10 cellular contexts compared by ENCODE assay signal in the genomic region with DNA sequence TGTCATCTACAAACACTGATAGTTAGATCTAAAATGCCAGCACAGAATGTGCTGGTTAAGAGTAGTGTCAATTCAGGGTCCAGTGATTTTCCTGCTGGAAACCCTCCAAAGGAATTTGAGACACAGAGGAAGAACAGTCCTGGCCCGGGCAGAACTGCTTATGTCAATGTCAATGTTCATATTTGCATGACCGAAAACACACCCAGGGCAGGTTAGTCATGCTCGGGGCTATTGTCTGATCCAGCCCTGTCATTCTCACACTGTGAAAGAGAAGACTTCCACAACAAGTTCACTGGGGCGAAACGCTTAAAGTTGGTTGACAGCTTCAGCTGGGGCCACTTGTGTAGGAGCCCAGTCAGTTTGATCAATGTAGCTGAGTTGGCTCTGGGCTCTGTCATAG.
DNase-seq lines count a peak whose midpoint lies in the region; ATAC-seq, FAIRE-seq and TF ChIP-seq lines count a peak whose summit lies in the region.
"Had no signal": no experiment of that assay in that cellular context is flagged by ENCODE, and none has a peak within 500 bp of the region (broad histone marks: within the 10 kb centered on the region; RNA-seq: fewer than 3 reads in every experiment).

No MANE protein-coding gene starts in this region.

- ATAC-seq in HG03378 (IDR thresholded peaks at IDR 0.05; ENCODE audit: unreplicated experiment) (peak; percentile 94), gastroesophageal sphincter (no peak)

- H3K4me3 ChIP-seq in bronchial epithelial cell (ENCODE audit: low read depth, low read length) (no peak overlapping the region), gastroesophageal sphincter (no peak overlapping the region)

- TF ChIP-seq CTCF in bronchial epithelial cell (IDR thresholded peaks at IDR 0.05; ENCODE audit: insufficient read depth, low read length, severe bottlenecking) (no peak), type B pancreatic cell (conservative IDR thresholded peaks at IDR 0.05) (no peak), gastroesophageal sphincter (IDR thresholded peaks at IDR 0.05) (no peak)

- H3K27me3 ChIP-seq in bronchial epithelial cell (ENCODE audit: control insufficient read depth, insufficient read depth, low read length), result no peaks in the 10 kb centered on the region
- no peaks in the 10 kb centered on the region for H3K27me3 ChIP-seq in gastroesophageal sphincter

- H3K27ac Mint-ChIP-seq in type B pancreatic cell, result peak overlapping the region; percentile 68

- peak; percentile 89 for FAIRE-seq in bronchial epithelial cell (lab: Jason Lieb, UNC)
- FAIRE-seq: A204.1 had no signal

- peak; percentile 61 for DNase-seq in SIG-M5 treated with dmso at 0.1 percent for 504 hours (lab: John Stamatoyannopoulos, UW; ENCODE audit: unreplicated experiment)
- no peak for DNase-seq in SIG-M5 (lab: John Stamatoyannopoulos, UW)
- DNase-seq in bronchial epithelial cell (ENCODE audit: low read depth), result peak; percentile 88
- no peak for DNase-seq in type B pancreatic cell (ENCODE audit: extremely low spot score, unreplicated experiment)
- DNase-seq in erythroblast (lab: John Stamatoyannopoulos, UW), result no peak
- DNase-seq in cortex of kidney (lab: John Stamatoyannopoulos, UW), result no peak
- DNase-seq: effector CD4-positive, alpha-beta T cell had no signal

- H3K36me3 ChIP-seq in bronchial epithelial cell (ENCODE audit: control insufficient read depth, insufficient read depth, low read length) (no peaks in the 10 kb centered on the region), gastroesophageal sphincter (no peaks in the 10 kb centered on the region)

- TF ChIP-seq POLR2A in erythroblast (IDR thresholded peaks at IDR 0.05; ENCODE audit: low read length) (no peak), gastroesophageal sphincter (IDR thresholded peaks at IDR 0.05) (no peak)

- H3K27me3 Mint-ChIP-seq in type B pancreatic cell, result no peaks in the 10 kb centered on the region

- H3K36me3 Mint-ChIP-seq in type B pancreatic cell, result no peaks in the 10 kb centered on the region

- no peaks in the 10 kb centered on the region for H3K9me3 ChIP-seq in gastroesophageal sphincter

- H3K9me3 Mint-ChIP-seq in type B pancreatic cell, result peaks cover 19% of the 10 kb centered on the region

- H3K27ac ChIP-seq in gastroesophageal sphincter, result no peak overlapping the region

- H3K4me1 Mint-ChIP-seq in type B pancreatic cell (ENCODE audit: unreplicated experiment), result peaks cover 25% of the 10 kb centered on the region

- TF ChIP-seq EP300 in gastroesophageal sphincter (IDR thresholded peaks at IDR 0.05), result no peak

- 17 to 72% methylated on average over 1 to 4 of the region's 5 CpGs for WGBS in gastroesophageal sphincter (ENCODE audit: low coverage in 1 of 2), 2 donors

- no peaks in the 10 kb centered on the region for H3K4me1 ChIP-seq in gastroesophageal sphincter

- H3K4me3 Mint-ChIP-seq in type B pancreatic cell, result peak overlapping the region; percentile 33

Comparison
In these comparisons a context has a peak if more than half of its experiments do, and no peak if none do; other contexts are left out.
1. DNase-seq: peak in SIG-M5 treated with dmso at 0.1 percent for 504 hours (single experiment) and bronchial epithelial cell (single experiment); none in SIG-M5 (single experiment), type B pancreatic cell (single experiment), erythroblast (0 of 2) and cortex of kidney (single experiment).